Comparison of ENCODE assay signal across 22 cellular contexts in genomic region chr7:126511046-126511445, GRCh38.
A peak's percentile ranks its signal among the peaks of the same experiment; 100 is the strongest.
DNase-seq lines count a peak whose midpoint lies in the region; ATAC-seq and TF ChIP-seq lines count a peak whose summit lies in the region.
"Had no signal": no experiment of that assay in that cellular context is flagged by ENCODE, and none has a peak within 500 bp of the region (broad histone marks: within the 10 kb centered on the region; RNA-seq: fewer than 3 reads in every experiment).

No MANE protein-coding gene starts in this region.

- H3K27ac Mint-ChIP-seq in glutamatergic neuron (ENCODE audit: unreplicated experiment), result no peak overlapping the region
- no peak overlapping the region for H3K27ac Mint-ChIP-seq in activated naive CD4-positive, alpha-beta T cell treated with anti-CD3 and anti-CD28 coated beads, Interleukin-2, amount 50 U/mL, for 72 hours
- H3K27ac Mint-ChIP-seq in activated CD4-positive, alpha-beta T cell treated with anti-CD3 and anti-CD28 coated beads, Interleukin-2, amount 10 ng/mL, durations not matched to agents 24 days and 14 days, result no peak overlapping the region
- H3K27ac Mint-ChIP-seq: CD14-positive monocyte; CD4-positive, alpha-beta memory T cell; CD4-positive, CD25-positive, alpha-beta regulatory T cell; CD8-positive, alpha-beta memory T cell had no signal

- ATAC-seq in activated naive CD4-positive, alpha-beta T cell treated with anti-CD3 and anti-CD28 coated beads, Interleukin-2, amount 50 U/mL, for 72 hours, result no peak
- ATAC-seq: GM12878 had no signal

- H3K27me3 Mint-ChIP-seq in glutamatergic neuron (ENCODE audit: unreplicated experiment), result no peaks in the 10 kb centered on the region
- no peaks in the 10 kb centered on the region for H3K27me3 Mint-ChIP-seq in activated CD4-positive, alpha-beta T cell treated with anti-CD3 and anti-CD28 coated beads, Interleukin-2, amount 10 ng/mL, durations not matched to agents 24 days and 14 days
- H3K27me3 Mint-ChIP-seq: CD4-positive, alpha-beta memory T cell; CD4-positive, CD25-positive, alpha-beta regulatory T cell; CD8-positive, alpha-beta memory T cell had no signal

- no peaks in the 10 kb centered on the region for H3K9me3 Mint-ChIP-seq in glutamatergic neuron (ENCODE audit: unreplicated experiment)
- peaks cover 0 to 3% of the 10 kb centered on the region in 2 donors for H3K9me3 Mint-ChIP-seq in activated naive CD4-positive, alpha-beta T cell treated with anti-CD3 and anti-CD28 coated beads, Interleukin-2, amount 50 U/mL, for 72 hours
- no peaks in the 10 kb centered on the region for H3K9me3 Mint-ChIP-seq in activated CD4-positive, alpha-beta T cell treated with anti-CD3 and anti-CD28 coated beads, Interleukin-2, amount 10 ng/mL, durations not matched to agents 24 days and 14 days

- peak; percentile 65 for DNase-seq in LHCN-M2 (ENCODE audit: low read depth)
- DNase-seq in myocyte (ENCODE audit: low read depth), result peak; percentile 59
- no peak for DNase-seq in glutamatergic neuron
- DNase-seq in activated naive CD4-positive, alpha-beta T cell treated with anti-CD3 and anti-CD28 coated beads, Interleukin-2, amount 50 U/mL, for 72 hours (ENCODE audit: low spot score in 2 of 2), result no peak
- no peak for DNase-seq in activated CD4-positive, alpha-beta T cell treated with anti-CD3 and anti-CD28 coated beads, Interleukin-2, amount 10 ng/mL, durations not matched to agents 24 days and 14 days
- DNase-seq: 8988T; ACHN; BE2C; C1 segment of cervical spinal cord; CD4-positive, alpha-beta memory T cell; CD4-positive, CD25-positive, alpha-beta regulatory T cell; CD8-positive, alpha-beta memory T cell; COR-L47; DMS 273 treated with DMSO at 0.1 percent for 48 hours; DMS153; DMS53; DMS79; DND-41; EL; GDM1 had no signal

- intact Hi-C loops in activated CD4-positive, alpha-beta T cell treated with anti-CD3 and anti-CD28 coated beads, Interleukin-2, amount 10 ng/mL, durations not matched to agents 24 days and 14 days (cut with micrococcal nuclease), result no loop called here

- H3K36me3 Mint-ChIP-seq in glutamatergic neuron (ENCODE audit: unreplicated experiment), result no peaks in the 10 kb centered on the region
- H3K36me3 Mint-ChIP-seq in activated naive CD4-positive, alpha-beta T cell treated with anti-CD3 and anti-CD28 coated beads, Interleukin-2, amount 50 U/mL, for 72 hours, result no peaks in the 10 kb centered on the region
- no peaks in the 10 kb centered on the region for H3K36me3 Mint-ChIP-seq in activated CD4-positive, alpha-beta T cell treated with anti-CD3 and anti-CD28 coated beads, Interleukin-2, amount 10 ng/mL, durations not matched to agents 24 days and 14 days (ENCODE audit: low read depth)
- H3K36me3 Mint-ChIP-seq: CD14-positive monocyte; CD4-positive, alpha-beta memory T cell; CD4-positive, CD25-positive, alpha-beta regulatory T cell; CD8-positive, alpha-beta memory T cell had no signal

- H3K4me1 Mint-ChIP-seq in glutamatergic neuron (ENCODE audit: low read depth, unreplicated experiment), result peaks cover 1% of the 10 kb centered on the region
- H3K4me1 Mint-ChIP-seq in activated CD4-positive, alpha-beta T cell treated with anti-CD3 and anti-CD28 coated beads, Interleukin-2, amount 10 ng/mL, durations not matched to agents 24 days and 14 days, result no peaks in the 10 kb centered on the region
- H3K4me1 Mint-ChIP-seq: CD14-positive monocyte; CD4-positive, alpha-beta memory T cell; CD4-positive, CD25-positive, alpha-beta regulatory T cell; CD8-positive, alpha-beta memory T cell had no signal

- no peak overlapping the region for H3K4me3 Mint-ChIP-seq in glutamatergic neuron (ENCODE audit: unreplicated experiment)
- no peak overlapping the region for H3K4me3 Mint-ChIP-seq in activated CD4-positive, alpha-beta T cell treated with anti-CD3 and anti-CD28 coated beads, Interleukin-2, amount 10 ng/mL, durations not matched to agents 24 days and 14 days
- H3K4me3 Mint-ChIP-seq: CD14-positive monocyte; CD4-positive, alpha-beta memory T cell; CD4-positive, CD25-positive, alpha-beta regulatory T cell; CD8-positive, alpha-beta memory T cell had no signal

- TF ChIP-seq CTCF in glutamatergic neuron (IDR thresholded peaks at IDR 0.05; ENCODE audit: partially characterized antibody, unreplicated experiment), result no peak

Comparison
In these comparisons a context has a peak if more than half of its experiments do, and no peak if none do; other contexts are left out.
1. DNase-seq: peak in LHCN-M2 (single experiment) and myocyte (single experiment); none in glutamatergic neuron (single experiment), activated naive CD4-positive, alpha-beta T cell treated with anti-CD3 and anti-CD28 coated beads, Interleukin-2, amount 50 U/mL, for 72 hours (0 of 2) and activated CD4-positive, alpha-beta T cell treated with anti-CD3 and anti-CD28 coated beads, Interleukin-2, amount 10 ng/mL, durations not matched to agents 24 days and 14 days (single experiment).